20 cellular contexts compared by ENCODE assay signal in the genomic region with DNA sequence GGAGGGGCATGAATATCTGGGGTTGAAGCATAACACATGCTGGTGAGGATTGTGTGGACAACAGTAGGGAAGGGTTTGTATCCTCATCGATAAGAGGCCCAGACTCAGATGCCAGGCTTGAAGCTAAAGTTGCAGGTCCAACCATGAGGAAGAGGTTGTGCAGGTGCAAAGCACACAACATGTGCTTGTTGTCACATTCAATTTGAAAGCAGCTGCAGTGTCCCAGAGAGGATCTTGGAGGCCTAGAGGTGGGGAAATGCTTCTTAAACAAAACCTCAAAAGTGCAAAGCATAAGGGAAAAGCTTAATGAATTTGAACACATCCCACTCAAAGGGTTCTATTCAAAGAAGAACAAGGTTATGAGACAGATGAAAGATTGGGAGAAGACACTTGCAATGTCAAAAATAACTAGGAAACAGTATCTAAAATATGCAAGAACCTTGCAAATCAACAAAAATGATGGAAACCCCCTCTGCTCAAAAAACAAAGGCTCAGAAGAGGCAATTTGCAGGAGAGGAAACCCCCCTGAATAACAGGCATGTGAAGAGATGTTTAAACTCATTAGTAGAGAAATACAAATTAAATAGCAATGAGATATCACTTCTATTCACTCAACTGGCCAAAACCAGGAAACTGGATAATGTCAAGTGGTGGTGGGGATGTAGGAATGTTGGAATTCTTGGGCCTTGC.
DNase-seq lines count a peak whose midpoint lies in the region; ATAC-seq, FAIRE-seq and TF ChIP-seq lines count a peak whose summit lies in the region.
"Had no signal": no experiment of that assay in that cellular context is flagged by ENCODE, and none has a peak within 500 bp of the region (broad histone marks: within the 10 kb centered on the region; RNA-seq: fewer than 3 reads in every experiment).

No MANE protein-coding gene starts in this region.

- TF ChIP-seq EP300 in GM12878 (IDR thresholded peaks at IDR 0.05; ENCODE audit: borderline replicate concordance in 1 of 2, control insufficient read depth in 1 of 2, low read depth in 2 of 2, low read length in 2 of 2), result no peak; a peak in 1 of 4 replicates

- RAD21 ChIA-PET in GM12878 (lab: Charles Lee; ENCODE audit: unreplicated experiment), result interaction anchor here (0.6 to 4.4 kb wide), 4 partner anchors 13 to 462 kb away, joined by 3 to 39 read pairs (median 4); no protein-coding TSS in a partner anchor

- in situ Hi-C loops in GM12878 (cut with MboI), result no loop called here

- WGBS in GM12878 (ENCODE audit: insufficient coverage, insufficient replicate concordance, low lambda C conversion rate, missing lambda C conversion rate), result 100% methylated on average over 1 of the region's 1 CpG

- H2AFZ ChIP-seq in KMS-11 (ENCODE audit: low read depth) (no peak overlapping the region), GM12878 (ENCODE audit: control insufficient read depth, low read depth, low read length) (no peak overlapping the region)
- H2AFZ ChIP-seq: parathyroid adenoma had no signal

- H3K27ac ChIP-seq in KMS-11 (no peak overlapping the region), GM12878 (ENCODE audit: control insufficient read depth, insufficient read depth) (no peak overlapping the region)
- H3K27ac ChIP-seq: gastrocnemius medialis, parathyroid adenoma, testis had no signal

- H3K9me3 Mint-ChIP-seq in T-helper 1 cell treated with Interleukin-12 subunit alpha and Interleukin-12 subunit beta and Interleukin-4 antibody, amounts not matched to agents 30 μg/mL and 1 μg/mL, for 36 hours, result no peaks in the 10 kb centered on the region

- H3K4me1 Mint-ChIP-seq in T-helper 1 cell treated with Interleukin-12 subunit alpha and Interleukin-12 subunit beta and Interleukin-4 antibody, amounts not matched to agents 30 μg/mL and 1 μg/mL, for 36 hours (ENCODE audit: low read depth), result peaks cover 39% of the 10 kb centered on the region

- TF ChIP-seq POLR2A in GM12878 (IDR thresholded peaks at IDR 0.05; ENCODE audit: low read depth, low read length), result no peak

- H3K4me3 Mint-ChIP-seq in T-helper 1 cell treated with Interleukin-12 subunit alpha and Interleukin-12 subunit beta and Interleukin-4 antibody, amounts not matched to agents 30 μg/mL and 1 μg/mL, for 36 hours, result peak overlapping the region; percentile 27
- H3K4me3 Mint-ChIP-seq: CD14-positive monocyte had no signal

- no peaks in the 10 kb centered on the region for H3K79me2 ChIP-seq in KMS-11 (ENCODE audit: insufficient read depth, low read depth)
- H3K79me2 ChIP-seq in GM12878 (ENCODE audit: control insufficient read depth, insufficient read depth, low read length), result no peaks in the 10 kb centered on the region
- H3K79me2 ChIP-seq: parathyroid adenoma had no signal

- BruUV-seq in GM12878 (replicated peaks; lab: Mats Ljungman, UMichigan), result no TSS peak

- H3K4me2 ChIP-seq in KMS-11 (peak overlapping the region; percentile 13; the same call in 1 of the 2 replicates), GM12878 (ENCODE audit: control insufficient read depth, insufficient read depth) (no peak overlapping the region), skeletal muscle satellite cell (ENCODE audit: low read length) (peak overlapping the region; percentile 70)

- no peak for TF ChIP-seq RAD21 in GM12878 (IDR thresholded peaks at IDR 0.05; ENCODE audit: insufficient read depth, low read depth, low read length)

- no peak for TF ChIP-seq CTCF in KMS-11 (conservative IDR thresholded peaks at IDR 0.05; ENCODE audit: low read depth, low read length)
- no peak for TF ChIP-seq CTCF in GM12878 (IDR thresholded peaks at IDR 0.05 in 2 of 3, conservative IDR thresholded peaks at IDR 0.05 in 1 of 3; ENCODE audit: control insufficient read depth in 2 of 3, extremely low read depth in 1 of 3, insufficient read depth in 1 of 3, low read depth in 3 of 3, low read length in 3 of 3)

- no peaks in the 10 kb centered on the region for H4K20me1 ChIP-seq in KMS-11 (ENCODE audit: insufficient read depth)
- no peaks in the 10 kb centered on the region for H4K20me1 ChIP-seq in GM12878 (ENCODE audit: control insufficient read depth, insufficient read depth)

- CTCF ChIA-PET in GM12878 (lab: Yijun Ruan, JAX), result interaction anchor here (0.6 to 1.6 kb wide), 5 partner anchors 12 to 1435 kb away, joined by 3 to 5 read pairs (median 4); no protein-coding TSS in a partner anchor

- peak; percentile 50 for ATAC-seq in GM12878
- ATAC-seq in HG02938 (IDR thresholded peaks at IDR 0.05; ENCODE audit: unreplicated experiment), result no peak
- ATAC-seq: gastrocnemius medialis had no signal

- no peaks in the 10 kb centered on the region for H3K27me3 ChIP-seq in KMS-11 (ENCODE audit: insufficient read depth, low read depth)
- H3K27me3 ChIP-seq in GM12878 (replicated peaks in 1 of 2; ENCODE audit: control insufficient read depth in 2 of 2, insufficient read depth in 2 of 2, low read length in 1 of 2), result no peaks in the 10 kb centered on the region
- peaks cover 7% of the 10 kb centered on the region for H3K27me3 ChIP-seq in skeletal muscle satellite cell (ENCODE audit: control insufficient read depth, insufficient read depth, low read length)
- H3K27me3 ChIP-seq: gastrocnemius medialis, testis had no signal

- DNase-seq in T-helper 1 cell (no peak), GM12878 (ENCODE audit: low read depth, low spot score) (no peak), SHP77 treated with DMSO at 0.1 percent for 48 hours (lab: John Stamatoyannopoulos, UW) (no peak), NCI-H510A (lab: John Stamatoyannopoulos, UW) (no peak)
- DNase-seq: 8988T; activated CD4-positive, alpha-beta T cell treated with anti-CD3 and anti-CD28 coated beads for 1 hour; dermis blood vessel endothelial cell; gastrocnemius medialis; NCI-H1417 treated with DMSO at 0.1 percent for 48 hours; stimulated activated CD4-positive, alpha-beta T cell treated with anti-CD3 and anti-CD28 coated beads, Interleukin-2, amount 100 ng/mL, for 48 hours; T-helper 9 cell; testis had no signal

- H3K36me3 ChIP-seq in KMS-11 (ENCODE audit: insufficient read depth) (no peaks in the 10 kb centered on the region), GM12878 (ENCODE audit: control insufficient read depth in 2 of 2, insufficient read depth in 2 of 2, low read length in 1 of 2) (no peaks in the 10 kb centered on the region), skeletal muscle satellite cell (ENCODE audit: insufficient read depth, low read length) (no peaks in the 10 kb centered on the region)
- H3K36me3 ChIP-seq: gastrocnemius medialis had no signal

- H3K36me3 Mint-ChIP-seq in T-helper 1 cell treated with Interleukin-12 subunit alpha and Interleukin-12 subunit beta and Interleukin-4 antibody, amounts not matched to agents 30 μg/mL and 1 μg/mL, for 36 hours (ENCODE audit: low read depth), result peaks cover 3% of the 10 kb centered on the region
- H3K36me3 Mint-ChIP-seq: activated naive CD4-positive, alpha-beta T cell treated with anti-CD3 and anti-CD28 coated beads, Interleukin-2, amount 50 U/mL, for 72 hours; CD14-positive monocyte had no signal

- H3K27me3 Mint-ChIP-seq in T-helper 1 cell treated with Interleukin-12 subunit alpha and Interleukin-12 subunit beta and Interleukin-4 antibody, amounts not matched to agents 30 μg/mL and 1 μg/mL, for 36 hours (ENCODE audit: low read depth), result peaks cover 8% of the 10 kb centered on the region

- H3K4me1 ChIP-seq in KMS-11 (ENCODE audit: low read depth, poor library complexity, severe bottlenecking) (peaks cover 16% of the 10 kb centered on the region), GM12878 (ENCODE audit: control insufficient read depth, insufficient read depth, low read length) (peaks cover 9% of the 10 kb centered on the region; the same call in 1 of the 2 replicates), skeletal muscle satellite cell (ENCODE audit: control insufficient read depth, insufficient read depth, low read length) (peaks cover 16% of the 10 kb centered on the region)
- H3K4me1 ChIP-seq: parathyroid adenoma had no signal

- intact Hi-C loops in GM12878 (cut with micrococcal nuclease; ENCODE audit: unreplicated experiment), result no loop called here

- SMC1A ChIA-PET in GM12878 (lab: Charles Lee; ENCODE audit: uncharacterized antibody, unreplicated experiment), result interaction anchor here (1.5 to 2.5 kb wide), 3 partner anchors 12 to 274 kb away, joined by 4 to 8 read pairs (median 5); no protein-coding TSS in a partner anchor

- H3K27ac Mint-ChIP-seq in T-helper 1 cell treated with Interleukin-12 subunit alpha and Interleukin-12 subunit beta and Interleukin-4 antibody, amounts not matched to agents 30 μg/mL and 1 μg/mL, for 36 hours, result peak overlapping the region; percentile 70
- H3K27ac Mint-ChIP-seq: activated naive CD4-positive, alpha-beta T cell treated with anti-CD3 and anti-CD28 coated beads, Interleukin-2, amount 50 U/mL, for 72 hours had no signal

- POLR2A ChIA-PET in GM12878 (lab: Charles Lee), result interaction anchor here (0.7 kb wide), 1 partner anchor 11 kb away, joined by 4 read pairs; no protein-coding TSS in a partner anchor

- H3K4me3 ChIP-seq in KMS-11 (IDR thresholded peaks at IDR 0.05; ENCODE audit: insufficient read depth, low read depth, low read length), result no peak overlapping the region
- H3K4me3 ChIP-seq in GM12878, result no peak overlapping the region
- H3K4me3 ChIP-seq in skeletal muscle satellite cell (ENCODE audit: low read length), result no peak overlapping the region
- H3K4me3 ChIP-seq: gastrocnemius medialis, testis had no signal

- H3K9ac ChIP-seq in KMS-11, result no peak overlapping the region
- no peak overlapping the region for H3K9ac ChIP-seq in GM12878 (ENCODE audit: control insufficient read depth, insufficient read depth, low read length)
- H3K9ac ChIP-seq in skeletal muscle satellite cell (ENCODE audit: low read depth, low read length), result no peak overlapping the region
- H3K9ac ChIP-seq: parathyroid adenoma had no signal

- H3K9me3 ChIP-seq in GM12878 (replicated peaks; ENCODE audit: control insufficient read depth, insufficient read depth, low read length) (no peaks in the 10 kb centered on the region), skeletal muscle satellite cell (replicated peaks; ENCODE audit: low read length) (no peaks in the 10 kb centered on the region)
- H3K9me3 ChIP-seq: gastrocnemius medialis, testis had no signal

- no peak for FAIRE-seq in GM12878 (lab: Jason Lieb, UNC)
- FAIRE-seq: H1 had no signal

TF ChIP-seq in GM12878, 131 proteins besides CTCF, POLR2A, EP300 and RAD21 (continues in another document):
- TF ChIP-seq IKZF1 (conservative IDR thresholded peaks at IDR 0.05) (peak; percentile 40; the same call in 1 of the 2 replicates), ZNF207 (IDR thresholded peaks at IDR 0.05; ENCODE audit: borderline replicate concordance) (no peak), IKZF2 (IDR thresholded peaks at IDR 0.05) (peak in 1 of 2 experiments; percentile 23; a peak in 1 of 4 replicates), TCF12 (IDR thresholded peaks at IDR 0.05; ENCODE audit: low read depth, low read length) (peak; percentile 82)
- TF ChIP-seq, protein P1, sequence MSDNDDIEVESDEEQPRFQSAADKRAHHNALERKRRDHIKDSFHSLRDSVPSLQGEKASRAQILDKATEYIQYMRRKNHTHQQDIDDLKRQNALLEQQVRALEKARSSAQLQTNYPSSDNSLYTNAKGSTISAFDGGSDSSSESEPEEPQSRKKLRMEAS (IDR thresholded peaks at IDR 0.05; ENCODE audit: low read depth, low read length), result no peak
